In the genomic region with DNA sequence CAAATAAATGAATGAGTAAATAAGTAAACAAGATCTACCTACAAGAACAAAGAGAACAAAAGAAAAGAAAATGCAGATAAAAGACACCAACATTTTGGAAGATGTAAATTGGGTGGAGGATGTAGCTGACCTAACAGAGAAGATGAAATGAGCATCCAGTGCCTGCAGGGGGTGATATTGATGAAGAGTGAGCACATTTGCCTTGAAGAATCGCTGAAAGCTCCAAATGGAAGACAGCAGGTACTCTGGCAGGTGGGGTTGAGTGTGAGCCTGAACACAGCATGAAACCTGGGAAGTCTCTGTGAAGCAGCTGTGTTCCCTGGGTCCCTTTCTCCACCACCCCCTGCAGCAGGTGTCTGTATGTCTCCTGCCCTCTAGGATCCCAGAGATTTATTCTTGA, we compare ENCODE assay signal across 11 cellular contexts.
DNase-seq lines count a peak whose midpoint lies in the region; ATAC-seq, FAIRE-seq and TF ChIP-seq lines count a peak whose summit lies in the region.
"Had no signal": no experiment of that assay in that cellular context is flagged by ENCODE, and none has a peak within 500 bp of the region (broad histone marks: within the 10 kb centered on the region; RNA-seq: fewer than 3 reads in every experiment).

No MANE protein-coding gene starts in this region.

- no peaks in the 10 kb centered on the region for H3K9me1 ChIP-seq in IMR-90 (ENCODE audit: insufficient read depth, low read length)

- no peak for TF ChIP-seq EP300 in HepG2 (IDR thresholded peaks at IDR 0.05; ENCODE audit: low read depth in 2 of 2, low read length in 2 of 2)
- TF ChIP-seq EP300 in HepG2 (CRISPR knock-in tag; IDR thresholded peaks at IDR 0.05; ENCODE audit: borderline replicate concordance): no peak

- H4K8ac ChIP-seq in IMR-90 (ENCODE audit: low read depth in 2 of 2, low read length in 2 of 2): no peak overlapping the region

- dilution Hi-C loops in IMR-90 (cut with HindIII; ENCODE audit: low sequenced_read_pairs, unreplicated experiment): no loop called here

- BruUV-seq in IMR-90 (replicated peaks; lab: Mats Ljungman, UMichigan) (no TSS peak), HepG2 (replicated peaks; lab: Mats Ljungman, UMichigan) (no TSS peak)

- no peak overlapping the region for H4K91ac ChIP-seq in IMR-90 (ENCODE audit: insufficient read depth, low read depth, low read length)

- H3K4me2 ChIP-seq in IMR-90 (ENCODE audit: low read depth, low read length) (no peak overlapping the region), HepG2 (ENCODE audit: low read depth, low read length) (no peak overlapping the region)

- no peaks in the 10 kb centered on the region; the same call in 1 of the 2 replicates for H3K27me3 ChIP-seq in IMR-90 (ENCODE audit: control insufficient read depth, insufficient read depth, low read length)
- H3K27me3 ChIP-seq in HepG2 (ENCODE audit: control insufficient read depth in 1 of 2, insufficient read depth in 2 of 2, low read length in 2 of 2): no peaks in the 10 kb centered on the region
- no peaks in the 10 kb centered on the region for H3K27me3 ChIP-seq in spleen (replicated peaks in 1 of 7)
- H3K27me3 ChIP-seq: gastroesophageal sphincter had no signal

- H2BK20ac ChIP-seq in IMR-90 (ENCODE audit: low read depth, low read length): no peak overlapping the region

- H4K5ac ChIP-seq in IMR-90 (ENCODE audit: low read depth, low read length): no peak overlapping the region

- intact Hi-C loops in IMR-90 (cut with micrococcal nuclease): loop anchor here (1.0 to 2.0 kb wide), 2 partner anchors 332 to 341 kb away; no protein-coding TSS in a partner anchor
- intact Hi-C loops in HepG2 (cut with micrococcal nuclease; ENCODE audit: unreplicated experiment): loop anchor here (1.0 to 5.0 kb wide), 3 partner anchors 68 to 214 kb away; no protein-coding TSS in a partner anchor
- intact Hi-C loops in spleen (cut with DNase I; ENCODE audit: low total_unique reads): no loop called here

- no peak overlapping the region for H3K9ac ChIP-seq in IMR-90 (ENCODE audit: low read depth, low read length)
- no peak overlapping the region for H3K9ac ChIP-seq in HepG2 (ENCODE audit: insufficient read depth, low read depth, low read length)

- peaks cover 3% of the 10 kb centered on the region; the same call in 1 of the 2 replicates for H3K9me3 ChIP-seq in IMR-90 (ENCODE audit: control insufficient read depth, insufficient read depth, low read length)
- H3K9me3 ChIP-seq in HepG2 (ENCODE audit: low read length): no peaks in the 10 kb centered on the region
- H3K9me3 ChIP-seq in spleen: no peaks in the 10 kb centered on the region
- H3K9me3 ChIP-seq: gastroesophageal sphincter had no signal

- TF ChIP-seq CTCF in IMR-90 (conservative IDR thresholded peaks at IDR 0.05; ENCODE audit: low read depth, low read length) (peak; percentile 53), HepG2 (CRISPR knock-in tag; IDR thresholded peaks at IDR 0.05) (peak; percentile 80), spleen (IDR thresholded peaks at IDR 0.05 in 8 of 11, conservative IDR thresholded peaks at IDR 0.05 in 3 of 11) (peak in 2 of 11 experiments; percentile 13 to 20)

- no peak overlapping the region for H3K4ac ChIP-seq in IMR-90 (ENCODE audit: low read depth, low read length)

- no peak for TF ChIP-seq POLR2A in IMR-90 (IDR thresholded peaks at IDR 0.05; ENCODE audit: low read depth, low read length)
- no peak for TF ChIP-seq POLR2A in HepG2 (IDR thresholded peaks at IDR 0.05; ENCODE audit: insufficient read depth in 1 of 2, low read depth in 2 of 2, low read length in 2 of 2)
- TF ChIP-seq POLR2A in spleen (IDR thresholded peaks at IDR 0.05): no peak

- POLR2A ChIA-PET in IMR-90 (lab: Charles Lee; ENCODE audit: unreplicated experiment): no interaction called here
- POLR2A ChIA-PET in HepG2 (lab: Yijun Ruan, JAX): no interaction called here

- CTCF ChIA-PET in IMR-90 (lab: Yijun Ruan, JAX): interaction anchor here (0.8 to 1.2 kb wide), 2 partner anchors 9 to 341 kb away, joined by 3 to 4 read pairs; no protein-coding TSS in a partner anchor
- CTCF ChIA-PET in HepG2 (lab: Yijun Ruan, JAX; ENCODE audit: low intra/inter-chr PET ratio, low total read pairs): interaction anchor here (0.9 to 3.3 kb wide), 2 partner anchors 81 to 340 kb away, joined by 6 to 32 read pairs; no protein-coding TSS in a partner anchor

- H4K20me1 ChIP-seq in IMR-90 (ENCODE audit: insufficient read depth, low read length) (no peaks in the 10 kb centered on the region), HepG2 (ENCODE audit: insufficient read depth, low read length) (no peaks in the 10 kb centered on the region)

- no peak overlapping the region for H2BK5ac ChIP-seq in IMR-90 (ENCODE audit: low read depth, low read length, poor library complexity, severe bottlenecking)

- no peak overlapping the region for H3K23ac ChIP-seq in IMR-90 (ENCODE audit: low read depth, low read length)

- H3K4me1 ChIP-seq in IMR-90 (ENCODE audit: control insufficient read depth, insufficient read depth, low read length) (peaks cover 7% of the 10 kb centered on the region), HepG2 (ENCODE audit: insufficient read depth, low read length) (peaks cover 12% of the 10 kb centered on the region), spleen (no peaks in the 10 kb centered on the region)

- H3K27ac ChIP-seq in IMR-90 (ENCODE audit: insufficient read depth, low read length) (no peak overlapping the region), HepG2 (ENCODE audit: extremely low read length, insufficient read depth, low read length) (no peak overlapping the region), spleen (no peak overlapping the region)
- H3K27ac ChIP-seq: gastroesophageal sphincter had no signal

- no CpG with 5 or more reads among the region's 1 CpG for WGBS in IMR-90 (ENCODE audit: extremely low coverage in 2 of 2, insufficient read length in 1 of 2), 2 experiments
- WGBS in HepG2 (ENCODE audit: low lambda C conversion rate): 8% methylated on average over 1 of the region's 1 CpG
- WGBS in spleen, 5 donors: 26 to 42% (median 38%) methylated on average over 1 of the region's 1 CpG

- peak; percentile 57 for FAIRE-seq in HepG2 (lab: Jason Lieb, UNC)

- H3K56ac ChIP-seq in IMR-90 (ENCODE audit: extremely low read depth, insufficient read depth, low read length): no peak overlapping the region

- no peaks in the 10 kb centered on the region for H3K79me2 ChIP-seq in HepG2 (ENCODE audit: insufficient read depth, low read length)

- H3K79me1 ChIP-seq in IMR-90 (ENCODE audit: low read depth in 1 of 2, low read length in 2 of 2): no peaks in the 10 kb centered on the region

- H2BK15ac ChIP-seq in IMR-90 (ENCODE audit: low read depth, low read length): no peak overlapping the region

- no peaks in the 10 kb centered on the region for H3K36me3 ChIP-seq in IMR-90 (ENCODE audit: control insufficient read depth, insufficient read depth, low read length)
- no peaks in the 10 kb centered on the region for H3K36me3 ChIP-seq in HepG2 (replicated peaks in 1 of 2; ENCODE audit: control insufficient read depth in 1 of 2, insufficient read depth in 2 of 2, low read length in 2 of 2)
- no peaks in the 10 kb centered on the region for H3K36me3 ChIP-seq in spleen
- H3K36me3 ChIP-seq: gastroesophageal sphincter had no signal

- H2AK5ac ChIP-seq in IMR-90 (ENCODE audit: low read depth, low read length): no peak overlapping the region

- ATAC-seq in IMR-90 (ENCODE audit: low read depth) (peak; percentile 71), HepG2 (peak; percentile 66), GM19395 (IDR thresholded peaks at IDR 0.05; ENCODE audit: unreplicated experiment) (no peak)
- ATAC-seq: gastroesophageal sphincter, right cardiac atrium had no signal

- H3K18ac ChIP-seq in IMR-90 (ENCODE audit: low read depth, low read length): no peak overlapping the region

- H2BK120ac ChIP-seq in IMR-90 (ENCODE audit: low read depth, low read length): no peak overlapping the region

- H3K4me3 ChIP-seq in IMR-90 (ENCODE audit: insufficient read depth, low read depth, low read length): no peak overlapping the region
- H3K4me3 ChIP-seq in HepG2 (replicated peaks in 1 of 3; ENCODE audit: insufficient read depth in 1 of 3, low read depth in 2 of 3, low read length in 3 of 3): no peak overlapping the region
- no peak overlapping the region for H3K4me3 ChIP-seq in spleen
- H3K4me3 ChIP-seq: gastroesophageal sphincter had no signal

- no peak overlapping the region for H3K14ac ChIP-seq in IMR-90 (replicated peaks; ENCODE audit: low read depth, low read length)

- in situ Hi-C loops in IMR-90 (cut with MboI; ENCODE audit: low sequenced_read_pairs) (no loop called here), HepG2 (cut with HindIII; ENCODE audit: extremely low pct_ligation_motif_present, low pct_unique_long_range_greater_than_20kb) (loop anchor here (5.0 to 10.0 kb wide), 3 partner anchors 77 to 342 kb away; no protein-coding TSS in a partner anchor)

- no peak overlapping the region for H2AK9ac ChIP-seq in IMR-90 (replicated peaks; ENCODE audit: low read depth, low read length, poor library complexity)

- no peak overlapping the region for H2AFZ ChIP-seq in IMR-90 (replicated peaks; ENCODE audit: low read length, poor library complexity)
- no peak overlapping the region for H2AFZ ChIP-seq in HepG2 (ENCODE audit: low read length)

- peak; percentile 68 for TF ChIP-seq RAD21 in IMR-90 (IDR thresholded peaks at IDR 0.05; ENCODE audit: low read length)
- no peak for TF ChIP-seq RAD21 in HepG2 (CRISPR knock-in tag; IDR thresholded peaks at IDR 0.05)

- peak; percentile 48 for DNase-seq in Daoy (ENCODE audit: low read depth)
- peak; percentile 43 for DNase-seq in IMR-90
- peak; percentile 41 for DNase-seq in amniotic epithelial cell (ENCODE audit: low read depth)
- DNase-seq in HepG2 (ENCODE audit: low spot score): peak; percentile 50
- no peak for DNase-seq in spleen
- no peak for DNase-seq in globus pallidus (ENCODE audit: low spot score)
- DNase-seq in nucleus accumbens (lab: John Stamatoyannopoulos, UW): no peak
- DNase-seq: activated T-cell treated with anti-CD3 and anti-CD28 coated beads, Interleukin-2, amount 50 U/mL, for 24 hours; right cardiac atrium had no signal

TF ChIP-seq in IMR-90, 13 proteins besides CTCF, POLR2A, EP300 and RAD21:
- TF ChIP-seq SMC3 (IDR thresholded peaks at IDR 0.05; ENCODE audit: low read depth, low read length): peak; percentile 54
- no peak for TF ChIP-seq FOS (IDR thresholded peaks at IDR 0.05; ENCODE audit: low read depth, low read length)

TF ChIP-seq in HepG2, 621 proteins besides CTCF, POLR2A, EP300 and RAD21 (continues in another document):
- TF ChIP-seq STAG1 (CRISPR knock-in tag; IDR thresholded peaks at IDR 0.05) (peak; percentile 78), SP2 (CRISPR knock-in tag; IDR thresholded peaks at IDR 0.05) (no peak), SRF (IDR thresholded peaks at IDR 0.05; ENCODE audit: low read depth, low read length) (no peak), KAT8 (CRISPR knock-in tag; IDR thresholded peaks at IDR 0.05) (no peak)

Comparison
In these comparisons a context has a peak if more than half of its experiments do, and no peak if none do; other contexts are left out.
1. DNase-seq: peak in Daoy (single experiment), IMR-90 (single experiment), amniotic epithelial cell (single experiment) and HepG2 (single experiment); none in spleen (single experiment), globus pallidus (single experiment) and nucleus accumbens (0 of 56).